In the genomic region with DNA sequence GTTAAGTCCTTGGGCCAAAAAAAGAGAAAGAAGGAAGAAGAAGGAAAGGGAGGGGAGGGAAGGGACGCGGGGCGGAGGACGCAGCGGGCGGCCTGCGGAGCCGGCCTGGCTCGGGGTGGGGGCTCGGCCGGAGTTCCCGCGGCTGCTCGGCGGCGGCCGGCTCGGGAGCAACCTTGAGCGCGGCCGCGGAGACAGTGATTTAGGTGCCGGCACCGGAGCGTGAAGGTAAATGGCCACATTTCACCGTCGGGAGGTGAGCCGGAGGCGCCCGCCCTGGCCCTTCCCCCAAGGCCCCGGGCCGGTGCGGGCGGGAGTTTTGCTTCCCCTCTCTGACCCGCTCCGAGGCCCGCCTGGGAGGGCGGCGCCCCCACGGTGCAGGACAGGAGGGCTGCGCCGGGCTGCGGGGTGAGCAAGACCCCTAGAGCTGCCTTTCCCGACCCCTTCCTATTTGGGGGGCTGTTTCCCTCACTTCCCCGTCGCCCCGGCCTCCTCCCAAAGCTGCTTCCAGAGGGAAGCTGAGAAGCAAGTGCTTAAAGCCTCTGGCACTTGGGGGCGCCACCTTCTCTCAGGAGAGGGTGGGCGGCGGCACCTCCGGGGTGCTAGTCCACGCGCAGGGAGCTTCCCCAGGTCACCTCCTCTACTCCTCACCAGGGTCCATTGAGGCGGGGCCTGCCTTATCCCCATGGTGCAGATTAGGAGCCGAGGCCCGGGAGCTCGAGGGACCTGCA, we compare ENCODE assay signal across 9 cellular contexts. TPM values are rescaled to one million over a fixed set of nuclear protein-coding genes. Genes with fewer than 3 reads are reported as not detected.
DNase-seq lines count a peak whose midpoint lies in the region; ATAC-seq lines count a peak whose summit lies in the region.
"Had no signal": no experiment of that assay in that cellular context is flagged by ENCODE, and none has a peak within 500 bp of the region (broad histone marks: within the 10 kb centered on the region; RNA-seq: fewer than 3 reads in every experiment).

No MANE protein-coding gene starts in this region.

- ATAC-seq in memory B cell (ENCODE audit: low read depth), result peak; percentile 58

- no peak overlapping the region for H3K27ac Mint-ChIP-seq in memory B cell
- H3K27ac Mint-ChIP-seq: IgD-negative memory B cell had no signal

- peaks cover 2% of the 10 kb centered on the region for H3K36me3 Mint-ChIP-seq in memory B cell

- peaks cover 10% of the 10 kb centered on the region for H3K4me1 Mint-ChIP-seq in memory B cell

- H3K27me3 Mint-ChIP-seq in memory B cell, result peaks cover 36% of the 10 kb centered on the region

- peak overlapping the region; percentile 81 for H3K4me3 Mint-ChIP-seq in memory B cell

- DNase-seq in COLO668 (lab: John Stamatoyannopoulos, UW; ENCODE audit: unreplicated experiment) (peak; percentile 18), HuH-7.5 (ENCODE audit: low spot score) (peak; percentile 44), cerebellum (ENCODE audit: low spot score) (peak; percentile 18), memory B cell (ENCODE audit: low spot score in 2 of 2) (no peak), hippocampal formation (lab: John Stamatoyannopoulos, UW) (no peak), Ammon's horn (ENCODE audit: low spot score) (no peak), H4 (ENCODE audit: low spot score) (no peak), HT-29 (ENCODE audit: low spot score) (no peak)

- H3K9me3 Mint-ChIP-seq in memory B cell, result no peaks in the 10 kb centered on the region

RNA-seq across cellular contexts. Expression of a gene that starts 56.5 kb away (rescaled TPM):
- total RNA-seq in cerebellum, result 2.2 TPM
- 3.4 and 8.9 TPM in 2 replicates for total RNA-seq in H4 (2014; rRNA removed; shearing (Covaris generic))
- 25.6 and 28.3 TPM in 2 replicates for total RNA-seq in HT-29 (2014; rRNA removed; shearing (Covaris generic))

Comparison
In these comparisons a context has a peak if more than half of its experiments do, and no peak if none do; other contexts are left out.
1. DNase-seq: peak in COLO668 (single experiment), HuH-7.5 (single experiment) and cerebellum (single experiment); none in memory B cell (0 of 2), hippocampal formation (0 of 2), Ammon's horn (single experiment), H4 (single experiment) and HT-29 (single experiment).